Comparison of ENCODE assay signal across 1 cellular context in the genomic region with DNA sequence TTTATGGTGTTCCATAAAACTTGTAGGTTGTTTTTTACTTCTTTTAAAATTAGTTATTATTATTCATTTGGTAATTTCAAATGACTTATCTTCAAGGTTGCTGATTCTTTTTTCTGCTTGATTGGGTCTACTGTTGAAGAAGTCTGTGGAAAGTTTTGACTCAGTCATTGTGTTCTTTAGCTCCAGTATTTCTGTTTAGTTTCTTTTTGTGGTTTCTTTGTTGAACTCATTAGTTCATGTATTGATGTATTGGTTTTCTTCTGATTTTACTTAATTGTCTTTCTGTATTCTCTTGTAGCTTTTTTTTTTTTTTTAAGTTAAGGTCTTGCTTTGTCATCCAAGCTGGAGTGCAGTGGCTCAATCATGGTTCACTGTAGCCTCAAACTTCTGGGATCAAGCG.
A peak's percentile ranks its signal among the peaks of the same experiment; 100 is the strongest.
TF ChIP-seq lines count a peak whose summit lies in the region.

No MANE protein-coding gene starts in this region.

TF ChIP-seq in GM12878, 131 proteins besides CTCF, POLR2A, EP300 and RAD21 (continued from another document):
- TF ChIP-seq, protein P1, sequence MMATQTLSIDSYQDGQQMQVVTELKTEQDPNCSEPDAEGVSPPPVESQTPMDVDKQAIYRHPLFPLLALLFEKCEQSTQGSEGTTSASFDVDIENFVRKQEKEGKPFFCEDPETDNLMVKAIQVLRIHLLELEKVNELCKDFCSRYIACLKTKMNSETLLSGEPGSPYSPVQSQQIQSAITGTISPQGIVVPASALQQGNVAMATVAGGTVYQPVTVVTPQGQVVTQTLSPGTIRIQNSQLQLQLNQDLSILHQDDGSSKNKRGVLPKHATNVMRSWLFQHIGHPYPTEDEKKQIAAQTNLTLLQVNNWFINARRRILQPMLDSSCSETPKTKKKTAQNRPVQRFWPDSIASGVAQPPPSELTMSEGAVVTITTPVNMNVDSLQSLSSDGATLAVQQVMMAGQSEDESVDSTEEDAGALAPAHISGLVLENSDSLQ (IDR thresholded peaks at IDR 0.05), result no peak
- TF ChIP-seq, protein P2, sequence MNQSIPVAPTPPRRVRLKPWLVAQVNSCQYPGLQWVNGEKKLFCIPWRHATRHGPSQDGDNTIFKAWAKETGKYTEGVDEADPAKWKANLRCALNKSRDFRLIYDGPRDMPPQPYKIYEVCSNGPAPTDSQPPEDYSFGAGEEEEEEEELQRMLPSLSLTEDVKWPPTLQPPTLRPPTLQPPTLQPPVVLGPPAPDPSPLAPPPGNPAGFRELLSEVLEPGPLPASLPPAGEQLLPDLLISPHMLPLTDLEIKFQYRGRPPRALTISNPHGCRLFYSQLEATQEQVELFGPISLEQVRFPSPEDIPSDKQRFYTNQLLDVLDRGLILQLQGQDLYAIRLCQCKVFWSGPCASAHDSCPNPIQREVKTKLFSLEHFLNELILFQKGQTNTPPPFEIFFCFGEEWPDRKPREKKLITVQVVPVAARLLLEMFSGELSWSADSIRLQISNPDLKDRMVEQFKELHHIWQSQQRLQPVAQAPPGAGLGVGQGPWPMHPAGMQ (IDR thresholded peaks at IDR 0.05; ENCODE audit: borderline replicate concordance), result no peak
- TF ChIP-seq IKZF1 (conservative IDR thresholded peaks at IDR 0.05) (no peak), NFYA (IDR thresholded peaks at IDR 0.05; ENCODE audit: borderline replicate concordance, low read depth, low read length) (no peak), MTA2 (IDR thresholded peaks at IDR 0.05; ENCODE audit: low read depth) (peak; percentile 66; the same call in 1 of the 2 replicates), TCF12 (IDR thresholded peaks at IDR 0.05; ENCODE audit: low read depth, low read length) (no peak), SREBF2 (IDR thresholded peaks at IDR 0.05; ENCODE audit: low read length) (no peak), NFIC (IDR thresholded peaks at IDR 0.05; ENCODE audit: low read depth, low read length) (peak; percentile 57; the same call in 1 of the 2 replicates), JUND (IDR thresholded peaks at IDR 0.05; ENCODE audit: low read depth, low read length) (no peak), JUNB (IDR thresholded peaks at IDR 0.05) (0 out of 2 replicates have a peak, but pooled peaks have one; percentile 31)
- TF ChIP-seq, protein P3, sequence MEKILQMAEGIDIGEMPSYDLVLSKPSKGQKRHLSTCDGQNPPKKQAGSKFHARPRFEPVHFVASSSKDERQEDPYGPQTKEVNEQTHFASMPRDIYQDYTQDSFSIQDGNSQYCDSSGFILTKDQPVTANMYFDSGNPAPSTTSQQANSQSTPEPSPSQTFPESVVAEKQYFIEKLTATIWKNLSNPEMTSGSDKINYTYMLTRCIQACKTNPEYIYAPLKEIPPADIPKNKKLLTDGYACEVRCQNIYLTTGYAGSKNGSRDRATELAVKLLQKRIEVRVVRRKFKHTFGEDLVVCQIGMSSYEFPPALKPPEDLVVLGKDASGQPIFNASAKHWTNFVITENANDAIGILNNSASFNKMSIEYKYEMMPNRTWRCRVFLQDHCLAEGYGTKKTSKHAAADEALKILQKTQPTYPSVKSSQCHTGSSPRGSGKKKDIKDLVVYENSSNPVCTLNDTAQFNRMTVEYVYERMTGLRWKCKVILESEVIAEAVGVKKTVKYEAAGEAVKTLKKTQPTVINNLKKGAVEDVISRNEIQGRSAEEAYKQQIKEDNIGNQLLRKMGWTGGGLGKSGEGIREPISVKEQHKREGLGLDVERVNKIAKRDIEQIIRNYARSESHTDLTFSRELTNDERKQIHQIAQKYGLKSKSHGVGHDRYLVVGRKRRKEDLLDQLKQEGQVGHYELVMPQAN (conservative IDR thresholded peaks at IDR 0.05), result no peak
- TF ChIP-seq, protein P4, sequence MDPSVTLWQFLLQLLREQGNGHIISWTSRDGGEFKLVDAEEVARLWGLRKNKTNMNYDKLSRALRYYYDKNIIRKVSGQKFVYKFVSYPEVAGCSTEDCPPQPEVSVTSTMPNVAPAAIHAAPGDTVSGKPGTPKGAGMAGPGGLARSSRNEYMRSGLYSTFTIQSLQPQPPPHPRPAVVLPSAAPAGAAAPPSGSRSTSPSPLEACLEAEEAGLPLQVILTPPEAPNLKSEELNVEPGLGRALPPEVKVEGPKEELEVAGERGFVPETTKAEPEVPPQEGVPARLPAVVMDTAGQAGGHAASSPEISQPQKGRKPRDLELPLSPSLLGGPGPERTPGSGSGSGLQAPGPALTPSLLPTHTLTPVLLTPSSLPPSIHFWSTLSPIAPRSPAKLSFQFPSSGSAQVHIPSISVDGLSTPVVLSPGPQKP (IDR thresholded peaks at IDR 0.05; ENCODE audit: low read depth, low read length), result no peak
- TF ChIP-seq, protein P5, sequence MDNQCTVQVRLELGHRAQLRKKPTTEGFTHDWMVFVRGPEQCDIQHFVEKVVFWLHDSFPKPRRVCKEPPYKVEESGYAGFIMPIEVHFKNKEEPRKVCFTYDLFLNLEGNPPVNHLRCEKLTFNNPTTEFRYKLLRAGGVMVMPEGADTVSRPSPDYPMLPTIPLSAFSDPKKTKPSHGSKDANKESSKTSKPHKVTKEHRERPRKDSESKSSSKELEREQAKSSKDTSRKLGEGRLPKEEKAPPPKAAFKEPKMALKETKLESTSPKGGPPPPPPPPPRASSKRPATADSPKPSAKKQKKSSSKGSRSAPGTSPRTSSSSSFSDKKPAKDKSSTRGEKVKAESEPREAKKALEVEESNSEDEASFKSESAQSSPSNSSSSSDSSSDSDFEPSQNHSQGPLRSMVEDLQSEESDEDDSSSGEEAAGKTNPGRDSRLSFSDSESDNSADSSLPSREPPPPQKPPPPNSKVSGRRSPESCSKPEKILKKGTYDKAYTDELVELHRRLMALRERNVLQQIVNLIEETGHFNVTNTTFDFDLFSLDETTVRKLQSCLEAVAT (IDR thresholded peaks at IDR 0.05), result 0 out of 2 replicates have a peak, but pooled peaks have one; percentile 49
